ENCODE assay signal across 1 cellular context in genomic region chr2:240732184-240732583, GRCh38.
TF ChIP-seq lines count a peak whose summit lies in the region.

No MANE protein-coding gene starts in this region.

TF ChIP-seq in HEK293, 187 proteins besides CTCF, POLR2A, EP300 and RAD21 (continued from another document):
- TF ChIP-seq ZNF398 (tag by site-specific recombination; IDR thresholded peaks at IDR 0.05), result peak; percentile 19; the same call in 1 of the 2 replicates
- peak; percentile 80 for TF ChIP-seq ZNF366 (tag by site-specific recombination; conservative IDR thresholded peaks at IDR 0.05)
